Comparison of ENCODE assay signal across 29 cellular contexts in genomic region chr6:145396499-145396898, GRCh38.
"Had no signal": no experiment of that assay in that cellular context is flagged by ENCODE, and none has a peak within 500 bp of the region (broad histone marks: within the 10 kb centered on the region; RNA-seq: fewer than 3 reads in every experiment).

No MANE protein-coding gene starts in this region.

- H3K4me3 Mint-ChIP-seq: naive thymus-derived CD4-positive, alpha-beta T cell; natural killer cell; nephron; neural crest cell; stimulated activated effector memory CD8-positive, alpha-beta T cell treated with anti-CD3 and anti-CD28 coated beads, Interleukin-12 subunit alpha, Interleukin-12 subunit beta, amount 100 ng/mL, for 72 hours; stimulated activated naive B cell treated with anti-CD40 and anti-IgM and Interleukin-4, amounts not matched to agents 10 μg/mL and 1 μg/mL and 100 μg/mL, for 72 hours; stimulated activated naive CD8-positive, alpha-beta T cell treated with anti-CD3 and anti-CD28 coated beads, Interleukin-15, Interleukin-2, amounts not matched to agents 100 ng/mL and 50 ng/mL, for 24 hours had no signal

- H2AFZ ChIP-seq: parathyroid adenoma had no signal

- H3K4me3 ChIP-seq: ovary, psoas muscle, right lobe of liver, sigmoid colon, stomach, thoracic aorta, thyroid gland, tibial nerve, upper lobe of left lung, uterus had no signal

- H3K9me3 Mint-ChIP-seq: nephron; neural crest cell; stimulated activated effector memory CD8-positive, alpha-beta T cell treated with anti-CD3 and anti-CD28 coated beads, Interleukin-12 subunit alpha, Interleukin-12 subunit beta, amount 100 ng/mL, for 72 hours; stimulated activated naive CD8-positive, alpha-beta T cell treated with anti-CD3 and anti-CD28 coated beads, Interleukin-15, Interleukin-2, amounts not matched to agents 100 ng/mL and 50 ng/mL, for 24 hours had no signal

- DNase-seq: naive thymus-derived CD4-positive, alpha-beta T cell; natural killer cell; occipital lobe; ovary; posterior cingulate gyrus; psoas muscle; right cardiac atrium; right lobe of liver; sigmoid colon; small intestine; stimulated activated CD4-positive, alpha-beta T cell treated with anti-CD3 and anti-CD28 coated beads, Interleukin-15, amount 100 ng/mL, for 24 hours; stimulated activated CD4-positive, alpha-beta T cell treated with anti-CD3 and anti-CD28 coated beads, Interleukin-2, amount 100 ng/mL, for 24 hours; stimulated activated CD4-positive, alpha-beta T cell treated with anti-CD3 and anti-CD28 coated beads, Interleukin-2, amount 100 ng/mL, for 48 hours; stimulated activated CD4-positive, alpha-beta T cell treated with anti-CD3 and anti-CD28 coated beads, Interleukin-4, amount 100 ng/mL, for 24 hours; stimulated activated naive B cell treated with anti-CD40 and anti-IgM and Interleukin-4, amounts not matched to agents 10 μg/mL and 1 μg/mL and 100 μg/mL, for 72 hours; stimulated activated naive CD4-positive, alpha-beta T cell treated with Interleukin-2 at 50 U/mL for 16 hours; stomach; thyroid gland; trophoblast cell; upper lobe of left lung; uterus had no signal

- H3K27ac ChIP-seq: ovary, parathyroid adenoma, psoas muscle, right lobe of liver, sigmoid colon, stomach, thoracic aorta, thyroid gland, tibial nerve, upper lobe of left lung, uterus had no signal

- ATAC-seq: naive thymus-derived CD4-positive, alpha-beta T cell; natural killer cell; psoas muscle; right cardiac atrium; right lobe of liver; stimulated activated effector memory CD8-positive, alpha-beta T cell treated with anti-CD3 and anti-CD28 coated beads, Interleukin-12 subunit alpha, Interleukin-12 subunit beta, amount 100 ng/mL, for 72 hours; stimulated activated naive B cell treated with anti-CD40 and anti-IgM and Interleukin-4, amounts not matched to agents 10 μg/mL and 1 μg/mL and 100 μg/mL, for 72 hours had no signal

- H3K27ac Mint-ChIP-seq: naive thymus-derived CD4-positive, alpha-beta T cell; natural killer cell; nephron; progenitor cell of endocrine pancreas; stimulated activated effector memory CD8-positive, alpha-beta T cell treated with anti-CD3 and anti-CD28 coated beads, Interleukin-12 subunit alpha, Interleukin-12 subunit beta, amount 100 ng/mL, for 72 hours; stimulated activated naive B cell treated with anti-CD40 and anti-IgM and Interleukin-4, amounts not matched to agents 10 μg/mL and 1 μg/mL and 100 μg/mL, for 72 hours; stimulated activated naive CD8-positive, alpha-beta T cell treated with anti-CD3 and anti-CD28 coated beads, Interleukin-15, Interleukin-2, amounts not matched to agents 100 ng/mL and 50 ng/mL, for 24 hours had no signal

- H3K4me1 Mint-ChIP-seq: naive thymus-derived CD4-positive, alpha-beta T cell; natural killer cell; nephron; neural crest cell; stimulated activated effector memory CD8-positive, alpha-beta T cell treated with anti-CD3 and anti-CD28 coated beads, Interleukin-12 subunit alpha, Interleukin-12 subunit beta, amount 100 ng/mL, for 72 hours; stimulated activated naive B cell treated with anti-CD40 and anti-IgM and Interleukin-4, amounts not matched to agents 10 μg/mL and 1 μg/mL and 100 μg/mL, for 72 hours had no signal

- H3K36me3 Mint-ChIP-seq: naive thymus-derived CD4-positive, alpha-beta T cell; natural killer cell; stimulated activated effector memory CD8-positive, alpha-beta T cell treated with anti-CD3 and anti-CD28 coated beads, Interleukin-12 subunit alpha, Interleukin-12 subunit beta, amount 100 ng/mL, for 72 hours; stimulated activated naive B cell treated with anti-CD40 and anti-IgM and Interleukin-4, amounts not matched to agents 10 μg/mL and 1 μg/mL and 100 μg/mL, for 72 hours had no signal

- H3K27me3 ChIP-seq: ovary, right lobe of liver, sigmoid colon, stomach, thyroid gland, tibial nerve, upper lobe of left lung, uterus had no signal

- H3K27me3 Mint-ChIP-seq: progenitor cell of endocrine pancreas; stimulated activated naive B cell treated with anti-CD40 and anti-IgM and Interleukin-4, amounts not matched to agents 10 μg/mL and 1 μg/mL and 100 μg/mL, for 72 hours; stimulated activated naive CD8-positive, alpha-beta T cell treated with anti-CD3 and anti-CD28 coated beads, Interleukin-15, Interleukin-2, amounts not matched to agents 100 ng/mL and 50 ng/mL, for 24 hours had no signal

- H3K9ac ChIP-seq: parathyroid adenoma had no signal

- H3K79me2 ChIP-seq: parathyroid adenoma had no signal

- H3K4me1 ChIP-seq: parathyroid adenoma, psoas muscle, right lobe of liver, sigmoid colon, stomach, thyroid gland, tibial nerve, upper lobe of left lung, uterus had no signal

- FAIRE-seq: small intestine had no signal

- H3K36me3 ChIP-seq: ovary, right lobe of liver, sigmoid colon, stomach, thoracic aorta, thyroid gland, tibial nerve, upper lobe of left lung, uterus had no signal

- H3K9me3 ChIP-seq: ovary, psoas muscle, right lobe of liver, sigmoid colon, stomach, thoracic aorta, thyroid gland, tibial nerve, upper lobe of left lung, uterus had no signal
